ENCODE assay signal across 8 cellular contexts in the genomic region with DNA sequence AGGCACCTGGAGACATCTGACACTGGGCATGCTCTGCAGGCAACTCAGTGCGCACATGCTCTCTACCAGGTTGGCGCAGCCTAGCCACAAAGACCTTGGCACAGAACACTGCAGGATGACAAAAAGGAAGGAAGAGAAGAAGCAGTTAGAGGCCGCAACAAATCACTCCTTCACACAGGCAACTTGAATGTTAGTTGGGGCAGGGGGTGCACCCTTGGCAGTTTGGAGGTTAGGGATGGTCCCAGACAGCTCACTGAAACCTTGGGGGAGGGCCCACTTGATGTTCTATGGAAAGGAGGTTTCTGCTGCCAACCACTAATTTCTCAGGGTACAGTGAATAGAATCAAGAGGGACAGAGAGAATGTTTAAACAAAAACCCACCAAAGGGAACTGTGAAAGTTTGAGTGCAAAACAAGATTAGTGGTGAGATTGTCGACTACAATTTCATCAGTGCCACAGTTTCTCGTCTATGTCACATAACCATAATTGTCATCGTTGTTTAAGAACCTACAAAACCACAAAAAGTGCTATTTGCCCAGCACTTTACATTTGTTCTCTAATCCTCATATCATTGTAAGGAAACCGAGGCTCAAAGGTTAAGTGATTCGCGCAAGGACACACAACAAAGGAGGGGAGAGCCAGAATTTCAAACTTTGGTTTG. TPM values are rescaled to one million over a fixed set of nuclear protein-coding genes. Genes with fewer than 3 reads are reported as not detected.
DNase-seq lines count a peak whose midpoint lies in the region; ATAC-seq and TF ChIP-seq lines count a peak whose summit lies in the region.

No MANE protein-coding gene starts in this region.

- peaks cover 0 to 7% (median 0%) of the 10 kb centered on the region in 6 donors for H3K36me3 ChIP-seq in spleen
- H3K36me3 ChIP-seq in MM.1S (replicated peaks; ENCODE audit: insufficient read depth, low read length), result no peaks in the 10 kb centered on the region
- no peaks in the 10 kb centered on the region for H3K36me3 ChIP-seq in thyroid gland

- H2AFZ ChIP-seq in MM.1S (ENCODE audit: low read length), result no peak overlapping the region

- H3K9me3 ChIP-seq in spleen, result no peaks in the 10 kb centered on the region
- no peaks in the 10 kb centered on the region for H3K9me3 ChIP-seq in MM.1S (replicated peaks; ENCODE audit: insufficient read depth, low read length)
- H3K9me3 ChIP-seq in thyroid gland, result no peaks in the 10 kb centered on the region

- H3K27me3 ChIP-seq in spleen (replicated peaks in 1 of 7) (no peaks in the 10 kb centered on the region), MM.1S (replicated peaks; ENCODE audit: insufficient read depth, low read length) (no peaks in the 10 kb centered on the region), thyroid gland (no peaks in the 10 kb centered on the region)

- no peak for TF ChIP-seq POLR2A in spleen (IDR thresholded peaks at IDR 0.05)
- no peak for TF ChIP-seq POLR2A in thyroid gland (IDR thresholded peaks at IDR 0.05)

- peak overlapping the region; percentile 85 for H3K27ac Mint-ChIP-seq in activated naive CD8-positive, alpha-beta T cell
- no peak overlapping the region for H3K27ac Mint-ChIP-seq in glutamatergic neuron (ENCODE audit: unreplicated experiment)

- H3K79me2 ChIP-seq in MM.1S (ENCODE audit: low read length), result peaks cover 99% of the 10 kb centered on the region

- H3K4me1 ChIP-seq in spleen (peaks cover 11 to 97% (median 67%) of the 10 kb centered on the region in 6 donors), MM.1S (ENCODE audit: low read length) (0 out of 2 replicates have a peak, but pooled peaks cover 3% of the 10 kb centered on the region), thyroid gland (peaks cover 48 to 54% of the 10 kb centered on the region in 2 donors)

- H3K4me3 ChIP-seq in spleen (peak overlapping the region in 1 of 8 donors; percentile 12), MM.1S (ENCODE audit: low read length) (no peak overlapping the region), thyroid gland (replicated peaks in 1 of 3) (no peak overlapping the region)

- 31 to 48% (median 33%) methylated on average over 9 of the region's 9 CpGs for WGBS in spleen, 5 donors
- 84 to 85% methylated on average over 9 of the region's 9 CpGs for WGBS in thyroid gland, 2 donors

- peaks cover 22% of the 10 kb centered on the region; the same call in 1 of the 2 replicates for H4K20me1 ChIP-seq in MM.1S (ENCODE audit: insufficient read depth, low read length)

- peaks cover 93% of the 10 kb centered on the region for H3K4me1 Mint-ChIP-seq in activated naive CD8-positive, alpha-beta T cell (ENCODE audit: low read depth)
- H3K4me1 Mint-ChIP-seq in glutamatergic neuron (ENCODE audit: low read depth, unreplicated experiment), result peaks cover 24% of the 10 kb centered on the region

- 0 out of 2 replicates have a peak, but pooled peaks cover 5% of the 10 kb centered on the region for H3F3A ChIP-seq in MM.1S (ENCODE audit: insufficient read depth, low read length)

- no peak for DNase-seq in spleen
- no peak for DNase-seq in MM.1S
- no peak for DNase-seq in glutamatergic neuron
- DNase-seq in thyroid gland, result no peak

- TF ChIP-seq CTCF in spleen (IDR thresholded peaks at IDR 0.05 in 8 of 11, conservative IDR thresholded peaks at IDR 0.05 in 3 of 11) (no peak), MM.1S (IDR thresholded peaks at IDR 0.05; ENCODE audit: low read length) (no peak), glutamatergic neuron (IDR thresholded peaks at IDR 0.05; ENCODE audit: partially characterized antibody, unreplicated experiment) (no peak), thyroid gland (IDR thresholded peaks at IDR 0.05) (no peak)

- intact Hi-C loops in spleen (cut with DNase I; ENCODE audit: low total_unique reads), result no loop called here
- intact Hi-C loops in thyroid gland (cut with DNase I), result no loop called here

- H3K9me2 ChIP-seq in MM.1S (replicated peaks; ENCODE audit: insufficient read depth, low read length), result no peaks in the 10 kb centered on the region

- peaks cover 3% of the 10 kb centered on the region for H3K36me3 Mint-ChIP-seq in activated naive CD8-positive, alpha-beta T cell
- no peaks in the 10 kb centered on the region for H3K36me3 Mint-ChIP-seq in glutamatergic neuron (ENCODE audit: unreplicated experiment)

- peak overlapping the region in 5 of 8 donors; percentile 28 to 56 (median 45) for H3K27ac ChIP-seq in spleen
- H3K27ac ChIP-seq in MM.1S (ENCODE audit: low read length), result no peak overlapping the region
- peak overlapping the region in 1 of 3 donors; percentile 21 for H3K27ac ChIP-seq in thyroid gland

- ATAC-seq in GM18498 (IDR thresholded peaks at IDR 0.05; ENCODE audit: unreplicated experiment) (peak; percentile 63), HG03460 (IDR thresholded peaks at IDR 0.05; ENCODE audit: unreplicated experiment) (peak; percentile 48), GM19351 (IDR thresholded peaks at IDR 0.05; ENCODE audit: unreplicated experiment) (no peak)

- no peaks in the 10 kb centered on the region for H3K9me3 Mint-ChIP-seq in activated naive CD8-positive, alpha-beta T cell (ENCODE audit: low read depth)
- no peaks in the 10 kb centered on the region for H3K9me3 Mint-ChIP-seq in glutamatergic neuron (ENCODE audit: unreplicated experiment)

- H3K4me2 ChIP-seq in MM.1S (ENCODE audit: low read depth, low read length), result no peak overlapping the region

- H3K9ac ChIP-seq in MM.1S (ENCODE audit: low read length), result no peak overlapping the region

- H3K27me3 Mint-ChIP-seq in activated naive CD8-positive, alpha-beta T cell, result no peaks in the 10 kb centered on the region
- no peaks in the 10 kb centered on the region for H3K27me3 Mint-ChIP-seq in glutamatergic neuron (ENCODE audit: unreplicated experiment)

- H3K4me3 Mint-ChIP-seq in activated naive CD8-positive, alpha-beta T cell, result peak overlapping the region; percentile 66
- no peak overlapping the region for H3K4me3 Mint-ChIP-seq in glutamatergic neuron (ENCODE audit: unreplicated experiment)

RNA-seq across cellular contexts. Expression of a gene that starts 48.7 kb away (rescaled TPM):
- 10 to 100 TPM; 40.6 to 72.1 (median 64.5) TPM for total RNA-seq in spleen
- 10 to 100 TPM in 1 of 3 donors, 1 to 10 TPM in 2; 7.5 to 14.5 (median 8.3) TPM for polyA plus RNA-seq in spleen
- 110 TPM for total RNA-seq in glutamatergic neuron (ENCODE audit: unreplicated experiment)
- total RNA-seq in thyroid gland, result 10 to 100 TPM; 61.3 to 76.6 (median 70.2) TPM
